ENCODE assay signal across 22 cellular contexts in genomic region chr7:21408481-21408820, GRCh38.
"Had no signal": no experiment of that assay in that cellular context is flagged by ENCODE, and none has a peak within 500 bp of the region (broad histone marks: within the 10 kb centered on the region; RNA-seq: fewer than 3 reads in every experiment).

No MANE protein-coding gene starts in this region.

- H3K27ac Mint-ChIP-seq: naive thymus-derived CD8-positive, alpha-beta T cell had no signal

- H3K27ac ChIP-seq: coronary artery, dorsolateral prefrontal cortex, esophagus muscularis mucosa, foreskin keratinocyte, gastroesophageal sphincter, heart left ventricle, hepatocyte, left lung, lower lobe of right lung had no signal

- DNase-seq: dermis blood vessel endothelial cell; dorsolateral prefrontal cortex; effector CD4-positive, alpha-beta T cell; effector memory CD4-positive, alpha-beta T cell; heart left ventricle; hypothalamus; immature natural killer cell; islet precursor cell; kidney; kidney glomerular epithelial cell; left colon; left lung; left ventricle myocardium superior; lower lobe of right lung; mesendoderm; midbrain; naive thymus-derived CD8-positive, alpha-beta T cell had no signal

- H3K9me3 Mint-ChIP-seq: immature natural killer cell had no signal

- H3K36me3 ChIP-seq: esophagus muscularis mucosa, gastroesophageal sphincter, heart left ventricle, left lung, lower lobe of right lung had no signal

- H3K27me3 Mint-ChIP-seq: naive thymus-derived CD8-positive, alpha-beta T cell had no signal

- H3K4me3 ChIP-seq: coronary artery, dorsolateral prefrontal cortex, esophagus muscularis mucosa, gastroesophageal sphincter, heart left ventricle, hepatocyte, left lung, lower lobe of right lung had no signal

- H3K4me3 Mint-ChIP-seq: immature natural killer cell; naive thymus-derived CD8-positive, alpha-beta T cell had no signal

- H3K9me3 ChIP-seq: esophagus muscularis mucosa, gastroesophageal sphincter, heart left ventricle, left lung, lower lobe of right lung had no signal

- H3K4me1 ChIP-seq: esophagus muscularis mucosa, foreskin keratinocyte, gastroesophageal sphincter, left lung, lower lobe of right lung had no signal

- H3K27me3 ChIP-seq: heart left ventricle, left lung had no signal

- ATAC-seq: foreskin keratinocyte; gastroesophageal sphincter; heart left ventricle; left colon; left lung; left ventricle myocardium superior; lower lobe of right lung; naive thymus-derived CD8-positive, alpha-beta T cell had no signal
